Comparison of ENCODE assay signal across 1 cellular context in genomic region chr12:101001669-101002068, GRCh38.
TF ChIP-seq lines count a peak whose summit lies in the region.

No MANE protein-coding gene starts in this region.

TF ChIP-seq in GM12878, 131 proteins besides CTCF, POLR2A, EP300 and RAD21 (continued from another document and continues in another):
- TF ChIP-seq ZNF687 (IDR thresholded peaks at IDR 0.05) (no peak), TARDBP (IDR thresholded peaks at IDR 0.05; ENCODE audit: borderline replicate concordance) (no peak), NR2C1 (IDR thresholded peaks at IDR 0.05) (no peak), WRNIP1 (IDR thresholded peaks at IDR 0.05; ENCODE audit: borderline replicate concordance, low read depth, low read length) (no peak), SKIL (IDR thresholded peaks at IDR 0.05; ENCODE audit: low read depth, poor library complexity, severe bottlenecking) (no peak), ESRRA (IDR thresholded peaks at IDR 0.05; ENCODE audit: low read length) (no peak), BRCA1 (IDR thresholded peaks at IDR 0.05; ENCODE audit: low read depth, low read length) (no peak), NFYA (IDR thresholded peaks at IDR 0.05; ENCODE audit: borderline replicate concordance, low read depth, low read length) (no peak), HCFC1 (IDR thresholded peaks at IDR 0.05; ENCODE audit: low read length) (no peak), LARP7 (IDR thresholded peaks at IDR 0.05) (no peak), ZNF217 (IDR thresholded peaks at IDR 0.05) (no peak), SMARCA5 (IDR thresholded peaks at IDR 0.05) (no peak), SRF (IDR thresholded peaks at IDR 0.05; ENCODE audit: low read depth in 2 of 2, low read length in 2 of 2) (no peak), ZNF274 (IDR thresholded peaks at IDR 0.05; ENCODE audit: insufficient read depth, insufficient read length) (no peak), KAT2A (conservative IDR thresholded peaks at IDR 0.05; ENCODE audit: control insufficient read depth, low read depth, low read length) (no peak), MTA3 (IDR thresholded peaks at IDR 0.05; ENCODE audit: borderline replicate concordance, low read length) (no peak; the same call in 1 of the 2 replicates), GABPA (IDR thresholded peaks at IDR 0.05; ENCODE audit: low read depth) (0 out of 2 replicates have a peak, but pooled peaks have one; percentile 16), POLR2AphosphoS2 (IDR thresholded peaks at IDR 0.05; ENCODE audit: low read depth, low read length) (no peak), EED (IDR thresholded peaks at IDR 0.05; ENCODE audit: low read depth) (peak; percentile 82), YY1 (IDR thresholded peaks at IDR 0.05; ENCODE audit: low read depth, low read length) (no peak), IKZF2 (IDR thresholded peaks at IDR 0.05) (peak; percentile 87 to 89), IKZF1 (conservative IDR thresholded peaks at IDR 0.05) (peak; percentile 75), BCL11A (IDR thresholded peaks at IDR 0.05; ENCODE audit: low read depth, low read length) (peak; percentile 67), BCL3 (IDR thresholded peaks at IDR 0.05; ENCODE audit: borderline replicate concordance, insufficient read depth, low read depth, low read length, poor library complexity, severe bottlenecking) (peak; percentile 42), ZNF24 (IDR thresholded peaks at IDR 0.05) (no peak), YBX1 (IDR thresholded peaks at IDR 0.05) (no peak), CBX3 (IDR thresholded peaks at IDR 0.05; ENCODE audit: borderline replicate concordance, low read depth) (no peak), CBFB (IDR thresholded peaks at IDR 0.05; ENCODE audit: low read depth) (no peak), PRDM15 (CRISPR knock-in tag; IDR thresholded peaks at IDR 0.05) (no peak), NKRF (conservative IDR thresholded peaks at IDR 0.05) (no peak), IRF4 (IDR thresholded peaks at IDR 0.05; ENCODE audit: low read depth, low read length) (peak; percentile 91), EGR1 (IDR thresholded peaks at IDR 0.05; ENCODE audit: borderline replicate concordance in 1 of 2, low read depth in 2 of 2, low read length in 2 of 2) (no peak), JUND (IDR thresholded peaks at IDR 0.05; ENCODE audit: low read depth, low read length) (no peak)
- TF ChIP-seq, protein P1, sequence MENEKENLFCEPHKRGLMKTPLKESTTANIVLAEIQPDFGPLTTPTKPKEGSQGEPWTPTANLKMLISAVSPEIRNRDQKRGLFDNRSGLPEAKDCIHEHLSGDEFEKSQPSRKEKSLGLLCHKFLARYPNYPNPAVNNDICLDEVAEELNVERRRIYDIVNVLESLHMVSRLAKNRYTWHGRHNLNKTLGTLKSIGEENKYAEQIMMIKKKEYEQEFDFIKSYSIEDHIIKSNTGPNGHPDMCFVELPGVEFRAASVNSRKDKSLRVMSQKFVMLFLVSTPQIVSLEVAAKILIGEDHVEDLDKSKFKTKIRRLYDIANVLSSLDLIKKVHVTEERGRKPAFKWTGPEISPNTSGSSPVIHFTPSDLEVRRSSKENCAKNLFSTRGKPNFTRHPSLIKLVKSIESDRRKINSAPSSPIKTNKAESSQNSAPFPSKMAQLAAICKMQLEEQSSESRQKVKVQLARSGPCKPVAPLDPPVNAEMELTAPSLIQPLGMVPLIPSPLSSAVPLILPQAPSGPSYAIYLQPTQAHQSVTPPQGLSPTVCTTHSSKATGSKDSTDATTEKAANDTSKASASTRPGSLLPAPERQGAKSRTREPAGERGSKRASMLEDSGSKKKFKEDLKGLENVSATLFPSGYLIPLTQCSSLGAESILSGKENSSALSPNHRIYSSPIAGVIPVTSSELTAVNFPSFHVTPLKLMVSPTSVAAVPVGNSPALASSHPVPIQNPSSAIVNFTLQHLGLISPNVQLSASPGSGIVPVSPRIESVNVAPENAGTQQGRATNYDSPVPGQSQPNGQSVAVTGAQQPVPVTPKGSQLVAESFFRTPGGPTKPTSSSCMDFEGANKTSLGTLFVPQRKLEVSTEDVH (IDR thresholded peaks at IDR 0.05; ENCODE audit: low read depth, partially characterized antibody): no peak
- TF ChIP-seq, protein P2, sequence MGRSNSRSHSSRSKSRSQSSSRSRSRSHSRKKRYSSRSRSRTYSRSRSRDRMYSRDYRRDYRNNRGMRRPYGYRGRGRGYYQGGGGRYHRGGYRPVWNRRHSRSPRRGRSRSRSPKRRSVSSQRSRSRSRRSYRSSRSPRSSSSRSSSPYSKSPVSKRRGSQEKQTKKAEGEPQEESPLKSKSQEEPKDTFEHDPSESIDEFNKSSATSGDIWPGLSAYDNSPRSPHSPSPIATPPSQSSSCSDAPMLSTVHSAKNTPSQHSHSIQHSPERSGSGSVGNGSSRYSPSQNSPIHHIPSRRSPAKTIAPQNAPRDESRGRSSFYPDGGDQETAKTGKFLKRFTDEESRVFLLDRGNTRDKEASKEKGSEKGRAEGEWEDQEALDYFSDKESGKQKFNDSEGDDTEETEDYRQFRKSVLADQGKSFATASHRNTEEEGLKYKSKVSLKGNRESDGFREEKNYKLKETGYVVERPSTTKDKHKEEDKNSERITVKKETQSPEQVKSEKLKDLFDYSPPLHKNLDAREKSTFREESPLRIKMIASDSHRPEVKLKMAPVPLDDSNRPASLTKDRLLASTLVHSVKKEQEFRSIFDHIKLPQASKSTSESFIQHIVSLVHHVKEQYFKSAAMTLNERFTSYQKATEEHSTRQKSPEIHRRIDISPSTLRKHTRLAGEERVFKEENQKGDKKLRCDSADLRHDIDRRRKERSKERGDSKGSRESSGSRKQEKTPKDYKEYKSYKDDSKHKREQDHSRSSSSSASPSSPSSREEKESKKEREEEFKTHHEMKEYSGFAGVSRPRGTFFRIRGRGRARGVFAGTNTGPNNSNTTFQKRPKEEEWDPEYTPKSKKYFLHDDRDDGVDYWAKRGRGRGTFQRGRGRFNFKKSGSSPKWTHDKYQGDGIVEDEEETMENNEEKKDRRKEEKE (IDR thresholded peaks at IDR 0.05): no peak
- TF ChIP-seq, protein P3, sequence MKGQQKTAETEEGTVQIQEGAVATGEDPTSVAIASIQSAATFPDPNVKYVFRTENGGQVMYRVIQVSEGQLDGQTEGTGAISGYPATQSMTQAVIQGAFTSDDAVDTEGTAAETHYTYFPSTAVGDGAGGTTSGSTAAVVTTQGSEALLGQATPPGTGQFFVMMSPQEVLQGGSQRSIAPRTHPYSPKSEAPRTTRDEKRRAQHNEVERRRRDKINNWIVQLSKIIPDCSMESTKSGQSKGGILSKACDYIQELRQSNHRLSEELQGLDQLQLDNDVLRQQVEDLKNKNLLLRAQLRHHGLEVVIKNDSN (IDR thresholded peaks at IDR 0.05; ENCODE audit: borderline replicate concordance, extremely low read length, insufficient read depth, low read depth, low read length): no peak
- TF ChIP-seq, protein P4, sequence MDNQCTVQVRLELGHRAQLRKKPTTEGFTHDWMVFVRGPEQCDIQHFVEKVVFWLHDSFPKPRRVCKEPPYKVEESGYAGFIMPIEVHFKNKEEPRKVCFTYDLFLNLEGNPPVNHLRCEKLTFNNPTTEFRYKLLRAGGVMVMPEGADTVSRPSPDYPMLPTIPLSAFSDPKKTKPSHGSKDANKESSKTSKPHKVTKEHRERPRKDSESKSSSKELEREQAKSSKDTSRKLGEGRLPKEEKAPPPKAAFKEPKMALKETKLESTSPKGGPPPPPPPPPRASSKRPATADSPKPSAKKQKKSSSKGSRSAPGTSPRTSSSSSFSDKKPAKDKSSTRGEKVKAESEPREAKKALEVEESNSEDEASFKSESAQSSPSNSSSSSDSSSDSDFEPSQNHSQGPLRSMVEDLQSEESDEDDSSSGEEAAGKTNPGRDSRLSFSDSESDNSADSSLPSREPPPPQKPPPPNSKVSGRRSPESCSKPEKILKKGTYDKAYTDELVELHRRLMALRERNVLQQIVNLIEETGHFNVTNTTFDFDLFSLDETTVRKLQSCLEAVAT (IDR thresholded peaks at IDR 0.05): peak; percentile 40; the same call in 1 of the 2 replicates
